ENCODE assay signal across 10 cellular contexts in the genomic region with DNA sequence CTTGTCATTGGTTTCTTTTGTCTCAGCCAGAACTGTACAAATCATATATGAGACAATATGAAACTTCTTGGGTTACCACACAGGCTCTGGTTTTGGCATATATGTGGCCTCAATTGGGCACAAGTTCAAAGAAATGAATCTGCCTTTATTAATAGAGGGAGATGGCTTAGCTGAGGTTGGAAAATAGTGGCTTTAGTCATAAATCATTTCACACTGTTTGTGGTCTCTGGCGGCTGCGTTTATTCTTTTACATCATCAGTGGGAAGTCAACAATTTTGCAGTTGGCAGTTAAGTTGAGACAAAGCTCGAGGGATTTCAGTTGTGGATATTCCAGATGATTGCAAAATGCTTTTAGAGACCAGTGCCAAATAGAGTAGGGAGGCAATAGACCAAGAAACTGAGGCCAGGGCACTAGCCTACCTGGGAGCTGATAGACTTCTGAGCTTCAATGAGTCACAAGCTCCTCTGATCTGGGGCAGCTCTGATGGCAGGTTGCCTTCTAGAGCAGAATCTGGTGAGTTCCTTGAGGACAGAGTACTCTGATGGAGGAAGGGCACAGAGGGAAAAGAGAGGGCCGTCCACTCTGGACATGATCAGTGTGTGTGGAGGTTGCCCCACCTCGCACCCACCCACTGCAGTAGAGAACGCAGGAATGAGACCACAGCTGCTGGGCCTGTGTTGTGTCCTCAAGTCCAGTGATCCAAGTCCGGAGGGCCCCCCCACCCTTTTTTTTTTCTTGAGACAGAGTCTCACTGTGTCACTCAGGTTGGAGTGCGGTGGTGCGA.
DNase-seq lines count a peak whose midpoint lies in the region; ATAC-seq and TF ChIP-seq lines count a peak whose summit lies in the region.
"Had no signal": no experiment of that assay in that cellular context is flagged by ENCODE, and none has a peak within 500 bp of the region (broad histone marks: within the 10 kb centered on the region; RNA-seq: fewer than 3 reads in every experiment).

No MANE protein-coding gene starts in this region.

- peaks cover 14% of the 10 kb centered on the region for H3K4me1 ChIP-seq in body of pancreas
- peaks cover 2% of the 10 kb centered on the region for H3K4me1 ChIP-seq in ovary (ENCODE audit: insufficient read depth)

- H3K27me3 ChIP-seq in body of pancreas = no peaks in the 10 kb centered on the region
- no peaks in the 10 kb centered on the region for H3K27me3 ChIP-seq in ovary

- H3K4me1 Mint-ChIP-seq in Calu3 (ENCODE audit: low read depth, unreplicated experiment) = no peaks in the 10 kb centered on the region

- H3K36me3 ChIP-seq in body of pancreas (replicated peaks in 1 of 2; ENCODE audit: insufficient read depth in 1 of 2, low read depth in 2 of 2) (no peaks in the 10 kb centered on the region), ovary (no peaks in the 10 kb centered on the region)

- DNase-seq in EL (peak; percentile 12), NCI-H2227 (lab: John Stamatoyannopoulos, UW; ENCODE audit: unreplicated experiment) (peak; percentile 7), body of pancreas (peak in 2 of 4 donors; percentile 13 to 49), ovary (peak in 3 of 5 donors; percentile 32 to 65 (median 33)), Calu3 (no peak), NAMALWA (ENCODE audit: low spot score) (no peak), dermis blood vessel endothelial cell (no peak)
- DNase-seq: NCI-H524 had no signal

- H3K9me3 ChIP-seq in body of pancreas (no peaks in the 10 kb centered on the region), ovary (no peaks in the 10 kb centered on the region)

- no peaks in the 10 kb centered on the region for H3K36me3 Mint-ChIP-seq in Calu3 (ENCODE audit: insufficient read depth, unreplicated experiment)
- H3K36me3 Mint-ChIP-seq: type B pancreatic cell had no signal

- H3K27ac ChIP-seq in body of pancreas (no peak overlapping the region), ovary (no peak overlapping the region)

- ATAC-seq in body of pancreas (peak; percentile 68), GM18861 (IDR thresholded peaks at IDR 0.05; ENCODE audit: unreplicated experiment) (no peak)

- H3K27ac Mint-ChIP-seq in Calu3 (ENCODE audit: unreplicated experiment) = no peak overlapping the region
- H3K27ac Mint-ChIP-seq: type B pancreatic cell had no signal

- 69 to 82% methylated on average over 9 of the region's 9 CpGs for WGBS in body of pancreas, 2 donors
- WGBS in ovary, 3 donors = 63 to 68% (median 63%) methylated on average over 9 of the region's 9 CpGs

- no peak for TF ChIP-seq EP300 in ovary (IDR thresholded peaks at IDR 0.05)

- H3K9me3 Mint-ChIP-seq in Calu3 (ENCODE audit: low read depth, unreplicated experiment) = no peaks in the 10 kb centered on the region
- H3K9me3 Mint-ChIP-seq: type B pancreatic cell had no signal

- CTCF ChIA-PET in Calu3 (lab: Charles Lee) = no interaction called here

- H3K4me3 Mint-ChIP-seq in Calu3 (ENCODE audit: low read depth, unreplicated experiment) = no peak overlapping the region
- H3K4me3 Mint-ChIP-seq: type B pancreatic cell had no signal

- no peak for TF ChIP-seq POLR2A in body of pancreas (IDR thresholded peaks at IDR 0.05)
- no peak for TF ChIP-seq POLR2A in ovary (IDR thresholded peaks at IDR 0.05)

- BruUV-seq in Calu3 (replicated peaks; lab: Mats Ljungman, UMichigan) = no TSS peak

- peaks cover 22% of the 10 kb centered on the region for H3K27me3 Mint-ChIP-seq in Calu3 (ENCODE audit: unreplicated experiment)
- H3K27me3 Mint-ChIP-seq: type B pancreatic cell had no signal

- intact Hi-C loops in body of pancreas (cut with DNase I) = no loop called here
- intact Hi-C loops in ovary (cut with DNase I) = no loop called here
- intact Hi-C loops in Calu3 (cut with micrococcal nuclease; ENCODE audit: unreplicated experiment) = no loop called here

- TF ChIP-seq CTCF in body of pancreas (IDR thresholded peaks at IDR 0.05) (no peak), ovary (IDR thresholded peaks at IDR 0.05) (no peak), Calu3 (IDR thresholded peaks at IDR 0.05; ENCODE audit: unreplicated experiment) (no peak)

- H3K4me3 ChIP-seq in body of pancreas (no peak overlapping the region), ovary (no peak overlapping the region)

Comparison
In these comparisons a context has a peak if more than half of its experiments do, and no peak if none do; other contexts are left out.
1. DNase-seq: peak in EL (single experiment), NCI-H2227 (single experiment) and ovary (3 of 5); none in Calu3 (single experiment), NAMALWA (single experiment) and dermis blood vessel endothelial cell (single experiment).